Comparison of ENCODE assay signal across 27 cellular contexts in the genomic region with DNA sequence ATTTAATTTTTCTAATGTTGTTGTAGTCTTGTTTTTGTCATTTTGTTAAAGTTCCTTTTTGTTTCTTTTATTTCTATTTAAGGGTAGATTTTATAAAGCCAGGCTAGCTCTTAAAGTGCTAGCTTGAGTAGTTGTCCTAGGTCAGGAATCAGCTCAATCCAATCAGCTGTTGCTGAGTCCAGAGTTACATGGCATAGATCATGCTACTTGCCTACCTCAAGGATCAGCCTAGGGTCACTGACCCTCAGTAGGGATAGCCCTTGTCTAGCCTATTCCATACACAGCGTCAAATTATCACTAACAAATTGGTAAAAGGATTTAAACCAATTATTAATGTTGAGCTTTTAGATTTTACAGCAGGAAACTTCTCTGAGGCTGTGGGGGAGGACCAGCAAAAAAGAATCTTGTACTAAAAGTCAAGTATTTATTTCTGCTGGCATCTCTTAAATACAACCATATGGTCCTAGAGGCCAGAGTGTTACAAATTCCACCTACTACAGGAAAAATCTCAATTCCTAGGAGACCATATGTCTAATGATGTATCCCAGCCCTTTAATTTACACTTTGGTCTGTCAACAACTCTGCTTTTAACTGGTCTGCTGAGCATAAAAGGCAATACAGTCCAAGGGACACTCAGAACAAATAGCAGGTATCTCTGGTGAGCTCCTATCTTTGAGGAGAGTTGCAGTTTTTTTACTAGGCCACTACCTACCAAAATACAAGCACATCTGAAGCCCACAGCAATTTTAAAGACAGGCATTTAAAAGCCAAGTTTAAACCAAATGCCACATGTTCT.
"Had no signal": no experiment of that assay in that cellular context is flagged by ENCODE, and none has a peak within 500 bp of the region (broad histone marks: within the 10 kb centered on the region; RNA-seq: fewer than 3 reads in every experiment).

No MANE protein-coding gene starts in this region.

- FAIRE-seq: astrocyte had no signal

- H3K36me3 Mint-ChIP-seq: activated naive CD8-positive, alpha-beta T cell; naive thymus-derived CD8-positive, alpha-beta T cell; WTC11 had no signal

- H3K36me3 ChIP-seq: adrenal gland, colonic mucosa, esophagus squamous epithelium, gastroesophageal sphincter, lower lobe of right lung, ovary, prostate gland, tibial artery had no signal

- H3K9me3 ChIP-seq: adrenal gland, colonic mucosa, esophagus squamous epithelium, gastroesophageal sphincter, lower lobe of right lung, ovary, prostate gland, tibial artery had no signal

- H3K9me3 Mint-ChIP-seq: activated T-cell treated with anti-CD3 and anti-CD28 coated beads, Interleukin-2, amount 50 U/mL, for 4 hours; activated T-helper 2 cell treated with anti-CD3 and anti-CD28 coated beads, Interferon-gamma antibody, Interleukin-2, Interleukin-4, amounts not matched to agents 10 μg/mL and 5 μg/mL and 100 μg/mL, durations not matched to agents 14 hours and 24 hours and 36 hours; endodermal cell; stimulated activated naive CD8-positive, alpha-beta T cell treated with anti-CD3 and anti-CD28 coated beads, Interleukin-15, Interleukin-2, amounts not matched to agents 100 ng/mL and 50 ng/mL, for 24 hours; T-helper 1 cell treated with Interleukin-12 subunit alpha and Interleukin-12 subunit beta and Interleukin-4 antibody, amounts not matched to agents 30 μg/mL and 1 μg/mL, for 36 hours; WTC11 had no signal

- H3K27me3 ChIP-seq: adrenal gland, colonic mucosa, esophagus squamous epithelium, gastroesophageal sphincter, ovary, tibial artery had no signal

- H3K4me1 ChIP-seq: adrenal gland, colonic mucosa, gastroesophageal sphincter, lower lobe of right lung, prostate gland, tibial artery had no signal

- H3K27ac Mint-ChIP-seq: activated naive CD8-positive, alpha-beta T cell; activated T-helper 2 cell treated with anti-CD3 and anti-CD28 coated beads, Interferon-gamma antibody, Interleukin-2, Interleukin-4, amounts not matched to agents 10 μg/mL and 5 μg/mL and 100 μg/mL, durations not matched to agents 14 hours and 24 hours and 36 hours; endodermal cell; naive thymus-derived CD8-positive, alpha-beta T cell; stimulated activated naive CD8-positive, alpha-beta T cell treated with anti-CD3 and anti-CD28 coated beads, Interleukin-15, Interleukin-2, amounts not matched to agents 100 ng/mL and 50 ng/mL, for 24 hours; T-helper 1 cell treated with Interleukin-12 subunit alpha and Interleukin-12 subunit beta and Interleukin-4 antibody, amounts not matched to agents 30 μg/mL and 1 μg/mL, for 36 hours; WTC11 had no signal

- H3K4me1 Mint-ChIP-seq: endodermal cell; naive thymus-derived CD8-positive, alpha-beta T cell; WTC11 had no signal

- DNase-seq: activated CD4-positive, alpha-beta T cell treated with anti-CD3 and anti-CD28 coated beads, Interleukin-2, amount 50 U/mL, for 4 hours; activated CD8-positive, alpha-beta memory T cell treated with anti-CD3 and anti-CD28 coated beads, Interleukin-2, amount 50 U/mL, for 48 hours; activated naive CD4-positive, alpha-beta T cell; activated T-cell treated with anti-CD3 and anti-CD28 coated beads, Interleukin-2, amount 50 U/mL, for 4 hours; adrenal gland; colonic mucosa; endodermal cell; esophagus squamous epithelium; head of caudate nucleus; islet precursor cell; left cardiac atrium; lower lobe of right lung; naive thymus-derived CD8-positive, alpha-beta T cell; ovary; stimulated activated CD4-positive, alpha-beta T cell treated with anti-CD3 and anti-CD28 coated beads, Interleukin-12 subunit alpha, Interleukin-12 subunit beta, amount 100 ng/mL, for 4 hours; stimulated activated CD4-positive, alpha-beta T cell treated with anti-CD3 and anti-CD28 coated beads, Interleukin-1b, Interleukin-23, amount 100 ng/mL, for 48 hours; substantia nigra; T1000; tibial artery had no signal

- H3K4me3 ChIP-seq: adrenal gland, colonic mucosa, esophagus squamous epithelium, gastroesophageal sphincter, lower lobe of right lung, ovary, prostate gland, tibial artery had no signal

- H3K4me3 Mint-ChIP-seq: activated naive CD8-positive, alpha-beta T cell; activated T-cell treated with anti-CD3 and anti-CD28 coated beads, Interleukin-2, amount 50 U/mL, for 4 hours; endodermal cell; naive thymus-derived CD8-positive, alpha-beta T cell; stimulated activated naive CD8-positive, alpha-beta T cell treated with anti-CD3 and anti-CD28 coated beads, Interleukin-15, Interleukin-2, amounts not matched to agents 100 ng/mL and 50 ng/mL, for 24 hours; T-helper 1 cell treated with Interleukin-12 subunit alpha and Interleukin-12 subunit beta and Interleukin-4 antibody, amounts not matched to agents 30 μg/mL and 1 μg/mL, for 36 hours; WTC11 had no signal
